ENCODE assay signal across 9 cellular contexts in genomic region chr15:40793216-40793989, GRCh38. TPM values are rescaled to one million over a fixed set of nuclear protein-coding genes. Genes with fewer than 3 reads are reported as not detected.
DNase-seq lines count a peak whose midpoint lies in the region; ATAC-seq and TF ChIP-seq lines count a peak whose summit lies in the region.
"Had no signal": no experiment of that assay in that cellular context is flagged by ENCODE, and none has a peak within 500 bp of the region (broad histone marks: within the 10 kb centered on the region; RNA-seq: fewer than 3 reads in every experiment).

No MANE protein-coding gene starts in this region.

- intact Hi-C loops in Calu3 (cut with micrococcal nuclease; ENCODE audit: unreplicated experiment) (no loop called here), MCF 10A (cut with micrococcal nuclease) (loop anchor here (2.0 kb wide), 1 partner anchor 53 kb away; no protein-coding TSS in a partner anchor)

- H3K27me3 Mint-ChIP-seq in Calu3 (ENCODE audit: unreplicated experiment) (no peaks in the 10 kb centered on the region), MCF 10A (ENCODE audit: insufficient read depth, unreplicated experiment) (no peaks in the 10 kb centered on the region)

- CTCF ChIA-PET in Calu3 (lab: Charles Lee), result interaction anchor here (1.0 kb wide), 1 partner anchor 50 kb away, joined by 6 read pairs; the partner anchor contains the start of gene SPINT1
- CTCF ChIA-PET in MCF 10A (lab: Yijun Ruan, JAX), result interaction anchor here (0.6 to 4.1 kb wide), 6 partner anchors 9 to 170 kb away, joined by 3 to 18 read pairs (median 6); no protein-coding TSS in a partner anchor

- POLR2A ChIA-PET in MCF 10A (lab: Yijun Ruan, JAX), result interaction anchor here (0.5 to 2.3 kb wide), 7 partner anchors 11 to 224 kb away, joined by 4 to 7 read pairs (median 6); partner anchors contain the start of genes DNAJC17, RPUSD2, SPINT1 and ZFYVE19

- TF ChIP-seq CTCF in Calu3 (IDR thresholded peaks at IDR 0.05; ENCODE audit: unreplicated experiment), result no peak
- TF ChIP-seq CTCF in MCF 10A (IDR thresholded peaks at IDR 0.05; ENCODE audit: unreplicated experiment), result no peak

- DNase-seq in Calu3 (peak; percentile 66), HUDEP-2 (lab: John Stamatoyannopoulos, UW; ENCODE audit: unreplicated experiment in 76 of 76) (peak in 62 of 76 experiments; percentile 11 to 69 (median 39)), MCF 10A (ENCODE audit: unreplicated experiment) (peak; percentile 99), non-pigmented ciliary epithelial cell (ENCODE audit: low read depth) (peak; percentile 92), KG1 (lab: John Stamatoyannopoulos, UW) (no peak), retina (no peak)
- DNase-seq in activated CD8-positive, alpha-beta memory T cell treated with anti-CD3 and anti-CD28 coated beads, Interleukin-2, amount 50 U/mL, for 48 hours, result no peak
- DNase-seq: NCI-H446 treated with DMSO at 0.1 percent for 48 hours had no signal

- H3K4me1 Mint-ChIP-seq in Calu3 (ENCODE audit: low read depth, unreplicated experiment) (peaks cover 33% of the 10 kb centered on the region), MCF 10A (ENCODE audit: insufficient read depth, unreplicated experiment) (peaks cover 33% of the 10 kb centered on the region)

- BruUV-seq in Calu3 (replicated peaks; lab: Mats Ljungman, UMichigan), result no TSS peak
- BruUV-seq in MCF 10A (replicated peaks; lab: Mats Ljungman, UMichigan), result no TSS peak

- H3K4me3 Mint-ChIP-seq in Calu3 (ENCODE audit: low read depth, unreplicated experiment) (no peak overlapping the region), MCF 10A (ENCODE audit: unreplicated experiment) (no peak overlapping the region)

- peak overlapping the region; percentile 80 for H3K27ac Mint-ChIP-seq in Calu3 (ENCODE audit: unreplicated experiment)
- H3K27ac Mint-ChIP-seq in MCF 10A (ENCODE audit: low read depth, unreplicated experiment), result peak overlapping the region; percentile 70

- H3K9me3 Mint-ChIP-seq in Calu3 (ENCODE audit: low read depth, unreplicated experiment) (no peaks in the 10 kb centered on the region), MCF 10A (ENCODE audit: unreplicated experiment) (no peaks in the 10 kb centered on the region)

- H3K36me3 Mint-ChIP-seq in Calu3 (ENCODE audit: insufficient read depth, unreplicated experiment) (no peaks in the 10 kb centered on the region), MCF 10A (ENCODE audit: insufficient read depth, unreplicated experiment) (peaks cover 21% of the 10 kb centered on the region)

- ATAC-seq in GM18858 (IDR thresholded peaks at IDR 0.05; ENCODE audit: unreplicated experiment), result no peak

RNA-seq across cellular contexts. Expression of gene ZFYVE19, which starts 13.5 kb away (rescaled TPM):
- total RNA-seq in Calu3 (2022) (13.9 and 14.9 TPM in 2 replicates), MCF 10A (2022) (19.2 and 19.9 TPM in 2 replicates)

RNA-seq across cellular contexts. Expression of gene DNAJC17, which starts 13.9 kb away (rescaled TPM):
- total RNA-seq in Calu3 (2022) (15.2 and 17.4 TPM in 2 replicates), MCF 10A (2022) (55.1 and 58.1 TPM in 2 replicates)

RNA-seq across cellular contexts. Expression of gene C15orf62, which starts 23.6 kb away (rescaled TPM):
- total RNA-seq in Calu3 (2022) (0.56 and 0.64 TPM in 2 replicates), MCF 10A (2022) (0.26 and 0.52 TPM in 2 replicates)

RNA-seq across cellular contexts. Expression of gene GCHFR, which starts 29.5 kb away (rescaled TPM):
- total RNA-seq in Calu3 (2022) (5.6 and 11.6 TPM in 2 replicates), MCF 10A (2022) (7.2 and 8.2 TPM in 2 replicates)

RNA-seq across cellular contexts. Expression of gene PPP1R14D, which starts 35.1 kb away (rescaled TPM):
- total RNA-seq in Calu3 (2022), result 0.51 and 1.7 TPM in 2 replicates
- not detected in 2 replicates for total RNA-seq in MCF 10A (2022)

Comparison
In these comparisons a context has a peak if more than half of its experiments do, and no peak if none do; other contexts are left out.
1. DNase-seq: peak in Calu3 (single experiment), HUDEP-2 (62 of 76), MCF 10A (single experiment) and non-pigmented ciliary epithelial cell (single experiment); none in KG1 (single experiment), retina (single experiment) and activated CD8-positive, alpha-beta memory T cell treated with anti-CD3 and anti-CD28 coated beads, Interleukin-2, amount 50 U/mL, for 48 hours (single experiment).